ENCODE assay signal across 20 cellular contexts in genomic region chr4:19547463-19547862, GRCh38.
"Had no signal": no experiment of that assay in that cellular context is flagged by ENCODE, and none has a peak within 500 bp of the region (broad histone marks: within the 10 kb centered on the region; RNA-seq: fewer than 3 reads in every experiment).

No MANE protein-coding gene starts in this region.

- H3K27me3 ChIP-seq: SJSA1 had no signal

- H3K4me2 ChIP-seq: KMS-11 had no signal

- H3K27ac ChIP-seq: KMS-11, SJSA1, SK-N-MC had no signal

- DNase-seq: Kasumi-1, MM.1S, NCI-H1092 treated with DMSO at 0.1 percent for 48 hours, NCI-H1436, NCI-H187, NCI-H2029, NCI-H2081 treated with DMSO at 0.1 percent for 48 hours, NCI-H226, NCI-H446, NCI-H510A, NCI-H524 treated with DMSO at 0.1 percent for 48 hours, NCI-H69, NCI-H774, Right ventricle myocardium superior, RPMI8226, SIG-M5 had no signal

- H3K4me1 ChIP-seq: SJSA1 had no signal

- H3K4me3 ChIP-seq: K562, SJSA1, SK-N-MC had no signal

- H3K36me3 ChIP-seq: SJSA1 had no signal

- ATAC-seq: K562 had no signal

- H3K9me3 ChIP-seq: SJSA1 had no signal
